Comparison of ENCODE assay signal across 8 cellular contexts in genomic region chr5:139565411-139566305, GRCh38. TPM values are rescaled to one million over a fixed set of nuclear protein-coding genes. Genes with fewer than 3 reads are reported as not detected.
DNase-seq lines count a peak whose midpoint lies in the region; ATAC-seq and TF ChIP-seq lines count a peak whose summit lies in the region.

No MANE protein-coding gene starts in this region.

- H3K36me3 ChIP-seq in esophagus muscularis mucosa: peaks cover 0 to 15% (median 6%) of the 10 kb centered on the region in 4 donors

- H3K27me3 Mint-ChIP-seq in activated CD4-positive, alpha-beta T cell treated with anti-CD3 and anti-CD28 coated beads, Interleukin-2, amount 10 ng/mL, durations not matched to agents 24 days and 14 days: no peaks in the 10 kb centered on the region

- 69% methylated on average over 6 of the region's 6 CpGs for WGBS in esophagus muscularis mucosa

- H3K9me3 ChIP-seq in esophagus muscularis mucosa: no peaks in the 10 kb centered on the region

- H3K4me3 Mint-ChIP-seq in activated CD4-positive, alpha-beta T cell treated with anti-CD3 and anti-CD28 coated beads, Interleukin-2, amount 10 ng/mL, durations not matched to agents 24 days and 14 days: peak overlapping the region; percentile 98

- TF ChIP-seq CTCF in esophagus muscularis mucosa (IDR thresholded peaks at IDR 0.05): no peak

- H3K4me3 ChIP-seq in esophagus muscularis mucosa: no peak overlapping the region

- intact Hi-C loops in activated CD4-positive, alpha-beta T cell treated with anti-CD3 and anti-CD28 coated beads, Interleukin-2, amount 10 ng/mL, durations not matched to agents 24 days and 14 days (cut with micrococcal nuclease): loop anchor here (1.0 to 10.0 kb wide), 2 partner anchors 10 to 1021 kb away; partner anchors contain the start of gene ETF1
- intact Hi-C loops in esophagus muscularis mucosa (cut with DNase I): no loop called here

- H3K36me3 Mint-ChIP-seq in activated CD4-positive, alpha-beta T cell treated with anti-CD3 and anti-CD28 coated beads, Interleukin-2, amount 10 ng/mL, durations not matched to agents 24 days and 14 days (ENCODE audit: low read depth): peaks cover 44% of the 10 kb centered on the region

- H3K27ac ChIP-seq in esophagus muscularis mucosa (replicated peaks in 1 of 4): peak overlapping the region in 3 of 4 donors; percentile 5 to 45 (median 30)

- H3K4me1 ChIP-seq in esophagus muscularis mucosa: peaks cover 56 to 89% (median 79%) of the 10 kb centered on the region in 4 donors

- H3K4me1 Mint-ChIP-seq in activated CD4-positive, alpha-beta T cell treated with anti-CD3 and anti-CD28 coated beads, Interleukin-2, amount 10 ng/mL, durations not matched to agents 24 days and 14 days: peaks cover 55% of the 10 kb centered on the region

- TF ChIP-seq EP300 in esophagus muscularis mucosa (IDR thresholded peaks at IDR 0.05): no peak

- DNase-seq in stimulated activated naive CD4-positive, alpha-beta T cell (lab: John Stamatoyannopoulos, UW): peak; percentile 44 to 85 (median 68)
- DNase-seq in stimulated activated naive CD4-positive, alpha-beta T cell treated with Interleukin-2 at 50 U/mL for 16 hours (lab: John Stamatoyannopoulos, UW): no peak
- DNase-seq in activated CD4-positive, alpha-beta T cell treated with anti-CD3 and anti-CD28 coated beads, Interleukin-2, amount 10 ng/mL, durations not matched to agents 24 days and 14 days: peak; percentile 87
- DNase-seq in esophagus muscularis mucosa (ENCODE audit: extremely low spot score) (no peak), LoVo (ENCODE audit: low spot score) (no peak), HK-2 (ENCODE audit: unreplicated experiment) (no peak)
- DNase-seq in stimulated activated CD4-positive, alpha-beta T cell treated with anti-CD3 and anti-CD28 coated beads, Interleukin-2, amount 100 ng/mL, for 4 hours (ENCODE audit: low read depth): peak; percentile 13

- H3K9me3 Mint-ChIP-seq in activated CD4-positive, alpha-beta T cell treated with anti-CD3 and anti-CD28 coated beads, Interleukin-2, amount 10 ng/mL, durations not matched to agents 24 days and 14 days: no peaks in the 10 kb centered on the region

- TF ChIP-seq POLR2A in esophagus muscularis mucosa (IDR thresholded peaks at IDR 0.05; ENCODE audit: low read depth): no peak

- ATAC-seq in HG03571 (IDR thresholded peaks at IDR 0.05; ENCODE audit: unreplicated experiment): peak; percentile 37

- peak overlapping the region; percentile 90 for H3K27ac Mint-ChIP-seq in activated CD4-positive, alpha-beta T cell treated with anti-CD3 and anti-CD28 coated beads, Interleukin-2, amount 10 ng/mL, durations not matched to agents 24 days and 14 days

- H3K27me3 ChIP-seq in esophagus muscularis mucosa: no peaks in the 10 kb centered on the region

RNA-seq across cellular contexts. Expression of gene UBE2D2, which starts 4.5 kb away (rescaled TPM):
- total RNA-seq in activated CD4-positive, alpha-beta T cell treated with anti-CD3 and anti-CD28 coated beads, Interleukin-2, amount 10 ng/mL, durations not matched to agents 24 days and 14 days: 272 and 275 TPM in 2 replicates
- total RNA-seq in esophagus muscularis mucosa: 100 to 1,000 TPM in 1 of 4 donors, 10 to 100 TPM in 3; 86.9 to 104 (median 91.5) TPM

Comparison
In these comparisons a context has a peak if more than half of its experiments do, and no peak if none do; other contexts are left out.
1. DNase-seq: peak in stimulated activated naive CD4-positive, alpha-beta T cell (6 of 6), activated CD4-positive, alpha-beta T cell treated with anti-CD3 and anti-CD28 coated beads, Interleukin-2, amount 10 ng/mL, durations not matched to agents 24 days and 14 days (single experiment) and stimulated activated CD4-positive, alpha-beta T cell treated with anti-CD3 and anti-CD28 coated beads, Interleukin-2, amount 100 ng/mL, for 4 hours (single experiment); none in stimulated activated naive CD4-positive, alpha-beta T cell treated with Interleukin-2 at 50 U/mL for 16 hours (single experiment), esophagus muscularis mucosa (single experiment), LoVo (single experiment) and HK-2 (single experiment).